ENCODE assay signal across 22 cellular contexts in the genomic region with DNA sequence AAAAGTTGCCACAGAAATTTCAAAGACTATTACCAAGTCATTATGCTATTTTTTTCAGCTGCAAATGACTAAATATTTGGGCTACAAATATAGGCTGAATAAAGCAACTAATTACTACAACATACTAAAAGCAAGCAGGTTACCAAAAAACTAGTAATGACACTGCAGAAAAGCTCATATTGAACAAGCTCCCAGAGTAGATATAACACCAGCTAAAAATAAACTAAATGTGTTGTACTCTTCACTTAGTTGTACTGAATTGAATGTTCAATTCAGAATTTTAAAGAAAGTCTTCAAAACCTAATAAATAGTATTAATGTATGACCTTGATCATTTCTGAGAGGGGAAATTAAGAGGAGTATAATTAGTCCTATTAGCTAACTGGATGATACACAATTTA.
"Had no signal": no experiment of that assay in that cellular context is flagged by ENCODE, and none has a peak within 500 bp of the region (broad histone marks: within the 10 kb centered on the region; RNA-seq: fewer than 3 reads in every experiment).

No MANE protein-coding gene starts in this region.

- H3K4me3 ChIP-seq: colonic mucosa, thoracic aorta, upper lobe of right lung had no signal

- H3K36me3 Mint-ChIP-seq: activated naive CD4-positive, alpha-beta T cell treated with anti-CD3 and anti-CD28 coated beads, Interleukin-2, amount 10 ng/mL, durations not matched to agents 7 days and 5 days; brain; stimulated activated effector memory CD8-positive, alpha-beta T cell treated with anti-CD3 and anti-CD28 coated beads, Interleukin-12 subunit alpha, Interleukin-12 subunit beta, amount 100 ng/mL, for 72 hours had no signal

- H3K27ac Mint-ChIP-seq: activated naive CD4-positive, alpha-beta T cell treated with anti-CD3 and anti-CD28 coated beads, Interleukin-2, amount 10 ng/mL, durations not matched to agents 7 days and 5 days; brain; nephron; T-helper 1 cell treated with Interleukin-12 subunit alpha and Interleukin-12 subunit beta and Interleukin-4 antibody, amounts not matched to agents 30 μg/mL and 1 μg/mL, for 36 hours had no signal

- H3K27me3 Mint-ChIP-seq: activated naive CD4-positive, alpha-beta T cell treated with anti-CD3 and anti-CD28 coated beads, Interleukin-2, amount 10 ng/mL, durations not matched to agents 7 days and 5 days; activated naive CD8-positive, alpha-beta T cell treated with anti-CD3 and anti-CD28 coated beads, Interleukin-2, amount 50 U/mL, for 24 hours; brain had no signal

- DNase-seq: activated CD4-positive, CD25-positive, alpha-beta regulatory T cell treated with anti-CD3 and anti-CD28 coated beads, Interleukin-2, amount 50 U/mL, for 72 hours; activated CD8-positive, alpha-beta memory T cell treated with anti-CD3 and anti-CD28 coated beads for 24 hours; activated CD8-positive, alpha-beta memory T cell treated with anti-CD3 and anti-CD28 coated beads, Interleukin-2, amount 50 U/mL, for 48 hours; activated effector memory CD4-positive, alpha-beta T cell treated with Interleukin-2 at 50 U/mL for 16 hours; activated naive CD4-positive, alpha-beta T cell treated with anti-CD3 and anti-CD28 coated beads, Interleukin-2, amount 10 ng/mL, durations not matched to agents 7 days and 5 days; activated naive CD8-positive, alpha-beta T cell treated with anti-CD3 and anti-CD28 coated beads, Interleukin-2, amount 50 U/mL, for 24 hours; activated T-cell treated with anti-CD3 and anti-CD28 coated beads, Interleukin-2, amount 50 U/mL, for 48 hours; anterior cingulate cortex; central memory CD4-positive, alpha-beta T cell; colonic mucosa; erythroblast; head of caudate nucleus; mesendoderm; stimulated activated CD4-positive, alpha-beta T cell treated with anti-CD3 and anti-CD28 coated beads, Interleukin-4, amount 100 ng/mL, for 24 hours; upper lobe of right lung had no signal

- H3K4me1 ChIP-seq: parathyroid adenoma had no signal

- H2AFZ ChIP-seq: parathyroid adenoma had no signal

- H3K9me3 Mint-ChIP-seq: activated naive CD4-positive, alpha-beta T cell treated with anti-CD3 and anti-CD28 coated beads, Interleukin-2, amount 10 ng/mL, durations not matched to agents 7 days and 5 days; activated naive CD8-positive, alpha-beta T cell treated with anti-CD3 and anti-CD28 coated beads, Interleukin-2, amount 50 U/mL, for 24 hours; nephron; stimulated activated effector memory CD8-positive, alpha-beta T cell treated with anti-CD3 and anti-CD28 coated beads, Interleukin-12 subunit alpha, Interleukin-12 subunit beta, amount 100 ng/mL, for 72 hours; T-helper 1 cell treated with Interleukin-12 subunit alpha and Interleukin-12 subunit beta and Interleukin-4 antibody, amounts not matched to agents 30 μg/mL and 1 μg/mL, for 36 hours had no signal

- ATAC-seq: activated naive CD8-positive, alpha-beta T cell treated with anti-CD3 and anti-CD28 coated beads, Interleukin-2, amount 50 U/mL, for 24 hours; sciatic nerve; stimulated activated effector memory CD8-positive, alpha-beta T cell treated with anti-CD3 and anti-CD28 coated beads, Interleukin-12 subunit alpha, Interleukin-12 subunit beta, amount 100 ng/mL, for 72 hours; upper lobe of right lung had no signal

- H3K27ac ChIP-seq: colonic mucosa, parathyroid adenoma, thoracic aorta, upper lobe of right lung had no signal

- H3K4me1 Mint-ChIP-seq: nephron had no signal

- H3K27me3 ChIP-seq: colonic mucosa, upper lobe of right lung had no signal

- H3K4me3 Mint-ChIP-seq: activated naive CD4-positive, alpha-beta T cell treated with anti-CD3 and anti-CD28 coated beads, Interleukin-2, amount 10 ng/mL, durations not matched to agents 7 days and 5 days; activated naive CD8-positive, alpha-beta T cell treated with anti-CD3 and anti-CD28 coated beads, Interleukin-2, amount 50 U/mL, for 24 hours; brain; nephron; T-helper 1 cell treated with Interleukin-12 subunit alpha and Interleukin-12 subunit beta and Interleukin-4 antibody, amounts not matched to agents 30 μg/mL and 1 μg/mL, for 36 hours had no signal

- H3K9ac ChIP-seq: parathyroid adenoma had no signal

- H3K36me3 ChIP-seq: colonic mucosa, thoracic aorta, upper lobe of right lung had no signal

- H3K9me3 ChIP-seq: colonic mucosa, thoracic aorta, upper lobe of right lung had no signal
